ENCODE assay signal across 8 cellular contexts in the genomic region with DNA sequence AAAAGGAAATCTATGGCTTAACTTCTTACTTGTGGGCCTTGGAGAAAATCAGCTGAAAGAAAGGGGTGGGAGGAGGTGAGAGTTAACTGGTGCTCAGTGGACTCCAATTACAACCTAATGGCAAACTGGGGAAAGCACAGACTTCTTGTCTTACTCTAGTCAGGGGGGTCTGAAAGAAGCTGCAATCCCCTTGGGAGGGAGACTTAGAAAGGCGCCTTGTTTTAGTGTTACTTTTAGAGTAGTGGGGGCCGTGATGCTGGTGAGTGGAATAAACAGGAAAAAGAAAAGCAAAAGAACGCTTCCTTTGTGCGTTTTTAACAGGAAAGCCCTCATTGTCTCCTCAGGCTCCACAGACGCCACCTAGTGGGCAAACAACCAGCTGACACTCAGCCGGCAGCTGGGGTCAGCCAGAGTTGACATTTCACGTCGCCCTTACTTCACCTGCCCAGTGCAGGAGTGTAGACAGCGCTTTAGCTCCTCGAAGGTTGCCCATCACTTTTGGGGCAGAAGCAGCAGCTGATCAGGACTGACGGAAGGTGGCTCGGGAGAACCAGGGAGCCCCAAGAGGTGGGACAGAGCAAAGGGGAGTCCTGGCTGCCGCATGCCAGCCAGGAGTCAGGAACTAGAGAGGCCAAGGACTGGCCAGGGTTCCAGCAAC. TPM values are rescaled to one million over a fixed set of nuclear protein-coding genes. Genes with fewer than 3 reads are reported as not detected.
A peak's percentile ranks its signal among the peaks of the same experiment; 100 is the strongest.
DNase-seq lines count a peak whose midpoint lies in the region; ATAC-seq, FAIRE-seq and TF ChIP-seq lines count a peak whose summit lies in the region.

No MANE protein-coding gene starts in this region.

- H3K9me3 ChIP-seq in Loucy (ENCODE audit: insufficient read depth, low read depth, low read length) (no peaks in the 10 kb centered on the region), heart right ventricle (no peaks in the 10 kb centered on the region), psoas muscle (no peaks in the 10 kb centered on the region), uterus (no peaks in the 10 kb centered on the region)

- H3K9ac ChIP-seq in Loucy (ENCODE audit: low read depth, low read length, poor library complexity, severe bottlenecking) = peak overlapping the region; percentile 63

- ATAC-seq in heart right ventricle (peak; percentile 73 to 93 (median 86)), psoas muscle (peak; percentile 76 to 91 (median 86))

- H3F3A ChIP-seq in Loucy (ENCODE audit: low read depth) = no peaks in the 10 kb centered on the region

- peak; percentile 78 for FAIRE-seq in G401.6 (lab: Jason Lieb, UNC)

- peak; percentile 77 for DNase-seq in H4 (ENCODE audit: low spot score)
- DNase-seq in SKM-1 treated with dmso at 0.1 percent for 144 hours (lab: John Stamatoyannopoulos, UW; ENCODE audit: unreplicated experiment) = peak; percentile 72
- DNase-seq in activated naive CD8-positive, alpha-beta T cell treated with anti-CD3 and anti-CD28 coated beads, Interleukin-2, amount 50 U/mL, for 16 hours (ENCODE audit: low read depth, low spot score) = peak; percentile 44
- DNase-seq in heart right ventricle = peak; percentile 61 to 62
- DNase-seq in psoas muscle = peak; percentile 59 to 76
- peak; percentile 29 to 60 for DNase-seq in uterus

- H2AFZ ChIP-seq in Loucy (ENCODE audit: low read length) = peak overlapping the region; percentile 99

- H3K4me1 ChIP-seq in Loucy (ENCODE audit: insufficient read depth, low read length, poor library complexity, severe bottlenecking) (peaks cover 13% of the 10 kb centered on the region), heart right ventricle (peaks cover 0 to 4% (median 0%) of the 10 kb centered on the region in 9 donors), psoas muscle (peaks cover 4% of the 10 kb centered on the region), uterus (no peaks in the 10 kb centered on the region)

- peak overlapping the region; percentile 71 for H3K4me3 ChIP-seq in Loucy (ENCODE audit: low read length, poor library complexity, severe bottlenecking)
- peak overlapping the region in 4 of 10 donors; percentile 8 to 35 (median 30) for H3K4me3 ChIP-seq in heart right ventricle
- peak overlapping the region; percentile 39 for H3K4me3 ChIP-seq in psoas muscle
- H3K4me3 ChIP-seq in uterus = no peak overlapping the region

- H3K9me2 ChIP-seq in Loucy (replicated peaks; ENCODE audit: low read depth, low read length) = no peaks in the 10 kb centered on the region

- TF ChIP-seq CTCF in Loucy (conservative IDR thresholded peaks at IDR 0.05; ENCODE audit: low read length) (peak; percentile 96), heart right ventricle (IDR thresholded peaks at IDR 0.05) (peak; percentile 72 to 94 (median 88)), psoas muscle (IDR thresholded peaks at IDR 0.05) (peak; percentile 85), uterus (IDR thresholded peaks at IDR 0.05) (peak; percentile 50 to 69 (median 56))

- no peaks in the 10 kb centered on the region for H3K79me2 ChIP-seq in Loucy (ENCODE audit: insufficient read depth, low read length)

- 16 to 19% methylated on average over 13 of the region's 13 CpGs for WGBS in heart right ventricle, 2 donors
- 16 to 21% (median 17%) methylated on average over 13 of the region's 13 CpGs for WGBS in psoas muscle, 3 donors

- H3K4me2 ChIP-seq in Loucy (ENCODE audit: low read depth, low read length, poor library complexity, severe bottlenecking) = peak overlapping the region; percentile 76

- H3K27me3 ChIP-seq in Loucy (ENCODE audit: insufficient read depth, low read length, poor library complexity, severe bottlenecking) = no peaks in the 10 kb centered on the region
- peaks cover 0 to 5% (median 0%) of the 10 kb centered on the region in 7 donors for H3K27me3 ChIP-seq in heart right ventricle
- no peaks in the 10 kb centered on the region for H3K27me3 ChIP-seq in psoas muscle (ENCODE audit: insufficient read depth in 3 of 3, low read length in 2 of 3)
- no peaks in the 10 kb centered on the region for H3K27me3 ChIP-seq in uterus

- no peak overlapping the region for H3K27ac ChIP-seq in heart right ventricle
- no peak overlapping the region for H3K27ac ChIP-seq in psoas muscle
- H3K27ac ChIP-seq in uterus = no peak overlapping the region

- intact Hi-C loops in heart right ventricle (cut with DNase I) = loop anchor here in 1 of 10 donors (10.0 kb wide), 1 partner anchor 508 kb away; no protein-coding TSS in a partner anchor
- intact Hi-C loops in psoas muscle (cut with DNase I) = loop anchor here in 1 of 2 donors (5.0 kb wide), 1 partner anchor 636 kb away; no protein-coding TSS in a partner anchor
- intact Hi-C loops in uterus (cut with DNase I; ENCODE audit: low total_unique reads) = no loop called here

- TF ChIP-seq POLR2A in uterus (IDR thresholded peaks at IDR 0.05) = no peak

- H4K20me1 ChIP-seq in Loucy (ENCODE audit: insufficient read depth, low read length, poor library complexity, severe bottlenecking) = no peaks in the 10 kb centered on the region

- H3K36me3 ChIP-seq in Loucy (ENCODE audit: insufficient read depth, low read length) (no peaks in the 10 kb centered on the region), heart right ventricle (no peaks in the 10 kb centered on the region), psoas muscle (ENCODE audit: insufficient read depth in 1 of 2, low read depth in 1 of 2) (no peaks in the 10 kb centered on the region), uterus (no peaks in the 10 kb centered on the region)

RNA-seq across cellular contexts. Expression of gene GORASP2, which starts 55.9 kb away (rescaled TPM):
- total RNA-seq in H4 (2014; rRNA removed; shearing (Covaris generic)) = 29.8 and 42.3 TPM in 2 replicates
- total RNA-seq in heart right ventricle (10 to 100 TPM; 54.2 to 74.1 (median 62.1) TPM), psoas muscle (10 to 100 TPM; 46.6 to 64.4 (median 53.2) TPM), uterus (100 to 1,000 TPM in 1 of 4 donors, 10 to 100 TPM in 3; 23.1 to 116 (median 65.4) TPM)
- polyA plus RNA-seq in heart right ventricle (10 to 100 TPM; 15.4 to 56.2 TPM), psoas muscle (10 to 100 TPM; 37.8 to 76.9 (median 48.2) TPM)

RNA-seq across cellular contexts. Expression of gene GAD1, which starts 56.5 kb away (rescaled TPM):
- 2.2 and 4.3 TPM in 2 replicates for total RNA-seq in H4 (2014; rRNA removed; shearing (Covaris generic))
- total RNA-seq in heart right ventricle (under 1 TPM in 1 of 10 donors, not detected in 9; 0.13 TPM), psoas muscle (not detected), uterus (1 to 10 TPM in 1 of 4 donors, under 1 TPM in 1, not detected in 2; 0.83 to 1.6 TPM)
- polyA plus RNA-seq in heart right ventricle (under 1 TPM; 0.03 to 0.15 TPM), psoas muscle (under 1 TPM in 1 of 3 donors, not detected in 2; 0.06 TPM)

Comparison
In these comparisons a context has a peak if more than half of its experiments do, and no peak if none do; other contexts are left out.
1. H3K4me3 ChIP-seq: peak in Loucy (single experiment) and psoas muscle (single experiment); none in uterus (0 of 2).
2. Peak in every context shown above with its lines, with median percentiles within 50 percentile points of each other: DNase-seq and CTCF ChIP-seq.